Comparison of ENCODE assay signal across 1 cellular context in the genomic region with DNA sequence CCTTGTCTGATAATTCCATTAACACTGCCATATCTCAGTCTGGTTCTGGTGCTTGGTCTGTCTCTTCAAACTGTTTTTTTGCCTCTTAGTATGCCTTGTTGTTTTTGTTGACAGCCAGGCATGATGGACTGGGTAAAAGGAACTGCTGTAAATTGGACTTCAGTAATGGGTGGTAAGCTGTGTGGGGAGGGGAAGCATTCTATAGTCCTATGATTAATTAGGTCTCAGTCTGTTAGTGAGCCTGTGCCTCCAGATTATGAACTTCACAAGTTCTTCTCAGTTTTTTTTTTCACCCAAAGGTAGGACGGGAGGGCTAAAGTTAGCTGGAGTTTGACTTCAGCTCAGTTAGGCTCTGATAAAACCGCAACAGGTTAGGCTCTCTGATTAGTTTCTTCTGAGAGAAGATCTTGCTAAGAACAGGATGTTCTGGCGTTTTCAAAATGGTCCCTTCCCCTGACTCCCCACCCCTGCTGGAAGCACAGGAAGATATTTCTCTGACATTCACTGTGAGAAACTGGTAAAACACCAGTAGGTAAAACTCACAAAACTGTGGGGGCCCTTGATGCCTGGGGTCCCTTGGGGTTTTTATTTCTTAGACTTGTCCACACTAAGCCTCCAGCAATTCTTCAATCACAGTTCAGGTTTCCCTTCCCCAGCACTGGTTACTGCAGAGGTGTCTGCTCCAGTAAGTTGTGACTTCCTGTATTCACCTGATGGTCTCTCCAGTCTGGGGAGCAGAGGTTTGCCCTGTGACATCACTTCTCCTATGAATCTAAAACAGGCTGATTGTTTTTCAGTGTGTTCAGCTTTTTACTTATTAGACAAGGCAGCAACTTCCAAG.
TF ChIP-seq lines count a peak whose summit lies in the region.

No MANE protein-coding gene starts in this region.

TF ChIP-seq in K562, 482 proteins besides CTCF, POLR2A, EP300 and RAD21 (continued from another document):
- TF ChIP-seq, protein P1, sequence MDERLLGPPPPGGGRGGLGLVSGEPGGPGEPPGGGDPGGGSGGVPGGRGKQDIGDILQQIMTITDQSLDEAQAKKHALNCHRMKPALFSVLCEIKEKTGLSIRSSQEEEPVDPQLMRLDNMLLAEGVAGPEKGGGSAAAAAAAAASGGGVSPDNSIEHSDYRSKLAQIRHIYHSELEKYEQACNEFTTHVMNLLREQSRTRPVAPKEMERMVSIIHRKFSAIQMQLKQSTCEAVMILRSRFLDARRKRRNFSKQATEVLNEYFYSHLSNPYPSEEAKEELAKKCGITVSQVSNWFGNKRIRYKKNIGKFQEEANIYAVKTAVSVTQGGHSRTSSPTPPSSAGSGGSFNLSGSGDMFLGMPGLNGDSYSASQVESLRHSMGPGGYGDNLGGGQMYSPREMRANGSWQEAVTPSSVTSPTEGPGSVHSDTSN (CRISPR knock-in tag; IDR thresholded peaks at IDR 0.05; ENCODE audit: low read depth), result no peak
- TF ChIP-seq, protein P1 (tag; conservative IDR thresholded peaks at IDR 0.05; ENCODE audit: low read depth), result peak; percentile 73
- TF ChIP-seq, protein P2, sequence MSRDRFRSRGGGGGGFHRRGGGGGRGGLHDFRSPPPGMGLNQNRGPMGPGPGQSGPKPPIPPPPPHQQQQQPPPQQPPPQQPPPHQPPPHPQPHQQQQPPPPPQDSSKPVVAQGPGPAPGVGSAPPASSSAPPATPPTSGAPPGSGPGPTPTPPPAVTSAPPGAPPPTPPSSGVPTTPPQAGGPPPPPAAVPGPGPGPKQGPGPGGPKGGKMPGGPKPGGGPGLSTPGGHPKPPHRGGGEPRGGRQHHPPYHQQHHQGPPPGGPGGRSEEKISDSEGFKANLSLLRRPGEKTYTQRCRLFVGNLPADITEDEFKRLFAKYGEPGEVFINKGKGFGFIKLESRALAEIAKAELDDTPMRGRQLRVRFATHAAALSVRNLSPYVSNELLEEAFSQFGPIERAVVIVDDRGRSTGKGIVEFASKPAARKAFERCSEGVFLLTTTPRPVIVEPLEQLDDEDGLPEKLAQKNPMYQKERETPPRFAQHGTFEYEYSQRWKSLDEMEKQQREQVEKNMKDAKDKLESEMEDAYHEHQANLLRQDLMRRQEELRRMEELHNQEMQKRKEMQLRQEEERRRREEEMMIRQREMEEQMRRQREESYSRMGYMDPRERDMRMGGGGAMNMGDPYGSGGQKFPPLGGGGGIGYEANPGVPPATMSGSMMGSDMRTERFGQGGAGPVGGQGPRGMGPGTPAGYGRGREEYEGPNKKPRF (IDR thresholded peaks at IDR 0.05; ENCODE audit: low read depth, low read length), result no peak
- TF ChIP-seq NR3C1 (CRISPR knock-in tag; IDR thresholded peaks at IDR 0.05), result no peak
- TF ChIP-seq CBFA2T3 (IDR thresholded peaks at IDR 0.05), result peak; percentile 31; the same call in 1 of the 2 replicates
- no peak for TF ChIP-seq SMAD3 (CRISPR knock-in tag; conservative IDR thresholded peaks at IDR 0.05)
- TF ChIP-seq, protein P3, sequence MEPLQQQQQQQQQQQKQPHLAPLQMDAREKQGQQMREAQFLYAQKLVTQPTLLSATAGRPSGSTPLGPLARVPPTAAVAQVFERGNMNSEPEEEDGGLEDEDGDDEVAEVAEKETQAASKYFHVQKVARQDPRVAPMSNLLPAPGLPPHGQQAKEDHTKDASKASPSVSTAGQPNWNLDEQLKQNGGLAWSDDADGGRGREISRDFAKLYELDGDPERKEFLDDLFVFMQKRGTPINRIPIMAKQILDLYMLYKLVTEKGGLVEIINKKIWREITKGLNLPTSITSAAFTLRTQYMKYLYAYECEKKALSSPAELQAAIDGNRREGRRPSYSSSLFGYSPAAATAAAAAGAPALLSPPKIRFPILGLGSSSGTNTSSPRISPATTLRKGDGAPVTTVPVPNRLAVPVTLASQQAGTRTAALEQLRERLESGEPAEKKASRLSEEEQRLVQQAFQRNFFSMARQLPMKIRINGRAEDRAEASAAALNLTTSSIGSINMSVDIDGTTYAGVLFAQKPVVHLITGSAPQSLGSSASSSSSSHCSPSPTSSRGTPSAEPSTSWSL (CRISPR knock-in tag; IDR thresholded peaks at IDR 0.05; ENCODE audit: borderline replicate concordance), result no peak
- no peak for TF ChIP-seq RBM39 (optimal IDR thresholded peaks at IDR 0.05; ENCODE audit: low read depth, low read length)
- TF ChIP-seq ARHGAP35 (IDR thresholded peaks at IDR 0.05; ENCODE audit: partially characterized antibody), result no peak
- TF ChIP-seq FOXA1 (IDR thresholded peaks at IDR 0.05; ENCODE audit: borderline replicate concordance), result no peak
- no peak for TF ChIP-seq ATF1 (CRISPR knock-in tag; IDR thresholded peaks at IDR 0.05)
- peak; percentile 32; the same call in 1 of the 2 replicates for TF ChIP-seq ATF1 (tag; IDR thresholded peaks at IDR 0.05)
- TF ChIP-seq, protein P4, sequence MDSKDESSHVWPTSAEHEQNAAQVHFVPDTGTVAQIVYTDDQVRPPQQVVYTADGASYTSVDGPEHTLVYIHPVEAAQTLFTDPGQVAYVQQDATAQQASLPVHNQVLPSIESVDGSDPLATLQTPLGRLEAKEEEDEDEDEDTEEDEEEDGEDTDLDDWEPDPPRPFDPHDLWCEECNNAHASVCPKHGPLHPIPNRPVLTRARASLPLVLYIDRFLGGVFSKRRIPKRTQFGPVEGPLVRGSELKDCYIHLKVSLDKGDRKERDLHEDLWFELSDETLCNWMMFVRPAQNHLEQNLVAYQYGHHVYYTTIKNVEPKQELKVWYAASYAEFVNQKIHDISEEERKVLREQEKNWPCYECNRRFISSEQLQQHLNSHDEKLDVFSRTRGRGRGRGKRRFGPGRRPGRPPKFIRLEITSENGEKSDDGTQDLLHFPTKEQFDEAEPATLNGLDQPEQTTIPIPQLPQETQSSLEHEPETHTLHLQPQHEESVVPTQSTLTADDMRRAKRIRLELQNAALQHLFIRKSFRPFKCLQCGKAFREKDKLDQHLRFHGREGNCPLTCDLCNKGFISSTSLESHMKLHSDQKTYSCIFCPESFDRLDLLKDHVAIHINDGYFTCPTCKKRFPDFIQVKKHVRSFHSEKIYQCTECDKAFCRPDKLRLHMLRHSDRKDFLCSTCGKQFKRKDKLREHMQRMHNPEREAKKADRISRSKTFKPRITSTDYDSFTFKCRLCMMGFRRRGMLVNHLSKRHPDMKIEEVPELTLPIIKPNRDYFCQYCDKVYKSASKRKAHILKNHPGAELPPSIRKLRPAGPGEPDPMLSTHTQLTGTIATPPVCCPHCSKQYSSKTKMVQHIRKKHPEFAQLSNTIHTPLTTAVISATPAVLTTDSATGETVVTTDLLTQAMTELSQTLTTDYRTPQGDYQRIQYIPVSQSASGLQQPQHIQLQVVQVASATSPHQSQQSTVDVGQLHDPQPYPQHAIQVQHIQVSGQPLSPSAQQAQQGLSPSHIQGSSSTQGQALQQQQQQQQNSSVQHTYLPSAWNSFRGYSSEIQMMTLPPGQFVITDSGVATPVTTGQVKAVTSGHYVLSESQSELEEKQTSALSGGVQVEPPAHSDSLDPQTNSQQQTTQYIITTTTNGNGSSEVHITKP (IDR thresholded peaks at IDR 0.05; ENCODE audit: partially characterized antibody), result peak; percentile 81
- no peak for TF ChIP-seq TCFL5 (CRISPR knock-in tag; conservative IDR thresholded peaks at IDR 0.05)
